Comparison of ENCODE assay signal across 8 cellular contexts in the genomic region with DNA sequence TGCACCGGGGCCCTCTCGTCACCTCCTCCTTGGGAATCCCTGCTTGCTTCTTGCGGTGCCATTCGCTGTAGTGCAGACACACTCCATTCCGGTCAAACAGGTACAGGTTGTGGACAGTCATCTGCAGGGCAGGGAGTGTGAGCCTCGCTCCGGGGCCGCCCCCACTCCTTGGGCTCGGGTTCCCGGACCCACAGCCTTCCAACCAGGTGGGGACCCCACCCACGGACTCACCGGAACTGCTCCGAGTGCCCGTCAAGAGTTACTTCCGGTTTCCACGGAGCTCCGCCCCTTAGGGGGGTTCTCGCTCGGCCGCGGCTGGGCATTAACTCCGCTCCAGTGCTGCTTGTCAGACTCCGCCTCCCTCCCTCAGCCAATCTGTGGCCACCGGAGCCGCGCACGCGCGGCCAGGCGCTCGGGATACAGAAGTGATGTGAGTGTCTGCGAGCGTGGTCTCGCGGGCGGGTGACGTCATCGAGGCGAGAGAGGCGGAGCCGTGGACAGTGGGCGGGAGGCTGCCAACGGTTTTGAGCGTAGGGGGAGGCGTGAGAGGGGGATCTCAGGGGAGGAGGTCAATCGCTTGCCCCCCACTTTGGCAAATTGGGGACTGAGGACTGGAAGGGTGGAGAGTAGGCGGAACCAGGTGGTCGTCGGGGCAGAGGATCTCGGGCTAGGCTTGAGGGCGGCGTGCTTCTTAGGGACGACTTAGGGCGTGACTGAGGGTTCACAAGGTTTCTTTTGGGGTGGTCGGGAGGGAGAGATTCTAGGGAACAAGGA. TPM values are rescaled to one million over a fixed set of nuclear protein-coding genes. Genes with fewer than 3 reads are reported as not detected.
DNase-seq lines count a peak whose midpoint lies in the region; ATAC-seq and TF ChIP-seq lines count a peak whose summit lies in the region.

CNTROB (plus strand) TSS at position 498 of the 774 bp plus-strand sequence. CDS start 874 bp downstream, outside the sequence.
TRAPPC1 (minus strand) TSS at position 238 of the 774 bp plus-strand sequence; CDS start at position 121, 117 bp downstream.

- H3K4me3 ChIP-seq in right lobe of liver = peak within 1 kb of the TSS; percentile 63 to 90 (median 82)

- DNase-seq in CD1c-positive myeloid dendritic cell (ENCODE audit: extremely low spot score) (peak; percentile 99), NCI-H82 treated with DMSO at 0.1 percent for 48 hours (lab: John Stamatoyannopoulos, UW; ENCODE audit: unreplicated experiment) (peak; percentile 97), dermis microvascular lymphatic vessel endothelial cell (ENCODE audit: low read depth in 2 of 2) (peak; percentile 98 to 99), right lobe of liver (peak; percentile 99 to 100 (median 100))
- DNase-seq in activated CD4-positive, alpha-beta memory T cell treated with anti-CD3 and anti-CD28 coated beads for 36 hours = peak; percentile 100
- peak; percentile 99 to 100 for DNase-seq in stimulated activated CD4-positive, alpha-beta T cell treated with anti-CD3 and anti-CD28 coated beads, Interleukin-4, amount 100 ng/mL, for 4 hours

- H3K27me3 ChIP-seq in right lobe of liver = no peaks in the 10 kb centered on the region

- H3K4me3 Mint-ChIP-seq in activated CD4-positive, alpha-beta memory T cell treated with anti-CD3 and anti-CD28 coated beads for 36 hours = peak within 1 kb of the TSS; percentile 93

- peaks cover 0 to 6% (median 0%) of the 10 kb centered on the region in 4 donors for H3K36me3 ChIP-seq in right lobe of liver

- H3K4me1 ChIP-seq in right lobe of liver = peaks cover 0 to 5% (median 0%) of the 10 kb centered on the region in 4 donors

- no peaks in the 10 kb centered on the region for H3K9me3 ChIP-seq in right lobe of liver

- TF ChIP-seq CTCF in right lobe of liver (IDR thresholded peaks at IDR 0.05) = no peak

- H3K27ac Mint-ChIP-seq in activated CD4-positive, alpha-beta memory T cell treated with anti-CD3 and anti-CD28 coated beads for 36 hours = peak within 1 kb of the TSS; percentile 88

- ATAC-seq in GM19438 (IDR thresholded peaks at IDR 0.05; ENCODE audit: low read depth, unreplicated experiment) = peak; percentile 90
- ATAC-seq in HG03575 (IDR thresholded peaks at IDR 0.05; ENCODE audit: extremely low read depth, insufficient number of reproducible peaks, low FRiP score, unreplicated experiment) = peak; percentile 45
- ATAC-seq in right lobe of liver = peak; percentile 99 to 100 (median 99)

- TF ChIP-seq POLR2A in right lobe of liver (IDR thresholded peaks at IDR 0.05) = peak; percentile 44

- intact Hi-C loops in activated CD4-positive, alpha-beta memory T cell treated with anti-CD3 and anti-CD28 coated beads for 36 hours (cut with micrococcal nuclease) = loop anchor here (1.0 to 5.0 kb wide), 4 partner anchors 17 to 185 kb away; partner anchors contain the start of gene ALOXE3
- intact Hi-C loops in right lobe of liver (cut with DNase I) = no loop called here

- no peaks in the 10 kb centered on the region for H3K9me3 Mint-ChIP-seq in activated CD4-positive, alpha-beta memory T cell treated with anti-CD3 and anti-CD28 coated beads for 36 hours

- no peaks in the 10 kb centered on the region for H3K27me3 Mint-ChIP-seq in activated CD4-positive, alpha-beta memory T cell treated with anti-CD3 and anti-CD28 coated beads for 36 hours

- peak within 1 kb of the TSS; percentile 54 to 80 (median 75) for H3K27ac ChIP-seq in right lobe of liver

- under 1% methylated on average over 44 of the region's 55 CpGs for WGBS in right lobe of liver (ENCODE audit: insufficient coverage, low coverage, low lambda C conversion rate, missing lambda C conversion rate)

- POLR2A ChIA-PET in activated CD4-positive, alpha-beta memory T cell treated with anti-CD3 and anti-CD28 coated beads for 36 hours (lab: Charles Lee) = interaction anchor here (0.6 to 4.7 kb wide), 6 partner anchors 9 to 349 kb away, joined by 3 to 42 read pairs (median 4); partner anchors contain the start of genes MPDU1 and RNF227

- H3K4me1 Mint-ChIP-seq in activated CD4-positive, alpha-beta memory T cell treated with anti-CD3 and anti-CD28 coated beads for 36 hours (ENCODE audit: low read depth) = peaks cover 47% of the 10 kb centered on the region

- CTCF ChIA-PET in activated CD4-positive, alpha-beta memory T cell treated with anti-CD3 and anti-CD28 coated beads for 36 hours (lab: Charles Lee) = interaction anchor here (0.6 to 5.3 kb wide), 20 partner anchors 9 to 636 kb away, joined by 3 to 93 read pairs (median 5); partner anchors contain the start of genes NAA38, RNF227 and TP53

- peaks cover 27% of the 10 kb centered on the region for H3K36me3 Mint-ChIP-seq in activated CD4-positive, alpha-beta memory T cell treated with anti-CD3 and anti-CD28 coated beads for 36 hours

RNA-seq across cellular contexts. Expression of gene CNTROB, which starts in this region (rescaled TPM):
- total RNA-seq in activated CD4-positive, alpha-beta memory T cell treated with anti-CD3 and anti-CD28 coated beads for 36 hours = 10 to 100 TPM; 45.9 to 50.1 TPM
- 10.6 and 13.2 TPM in 2 replicates for total RNA-seq in dermis microvascular lymphatic vessel endothelial cell
- total RNA-seq in right lobe of liver = 10 to 100 TPM in 2 of 6 experiments, 1 to 10 TPM in 4; 7.3 to 12.7 (median 9.4) TPM

RNA-seq across cellular contexts. Expression of gene TRAPPC1, which starts in this region (rescaled TPM):
- total RNA-seq in activated CD4-positive, alpha-beta memory T cell treated with anti-CD3 and anti-CD28 coated beads for 36 hours = 100 to 1,000 TPM; 197 to 201 TPM
- 52.9 and 80.7 TPM in 2 replicates for total RNA-seq in dermis microvascular lymphatic vessel endothelial cell
- 10 to 100 TPM; 43.7 to 57.1 (median 48.3) TPM for total RNA-seq in right lobe of liver

Comparison
In these comparisons a context has a peak if more than half of its experiments do, and no peak if none do; other contexts are left out.
1. Peak in every context shown above with its lines: DNase-seq, ATAC-seq, H3K4me3 ChIP-seq and H3K27ac ChIP-seq.
2. ATAC-seq: peak in every context shown above with its lines; median percentile 99 in right lobe of liver; 90 in GM19438; 45 in HG03575.